In the genomic region with DNA sequence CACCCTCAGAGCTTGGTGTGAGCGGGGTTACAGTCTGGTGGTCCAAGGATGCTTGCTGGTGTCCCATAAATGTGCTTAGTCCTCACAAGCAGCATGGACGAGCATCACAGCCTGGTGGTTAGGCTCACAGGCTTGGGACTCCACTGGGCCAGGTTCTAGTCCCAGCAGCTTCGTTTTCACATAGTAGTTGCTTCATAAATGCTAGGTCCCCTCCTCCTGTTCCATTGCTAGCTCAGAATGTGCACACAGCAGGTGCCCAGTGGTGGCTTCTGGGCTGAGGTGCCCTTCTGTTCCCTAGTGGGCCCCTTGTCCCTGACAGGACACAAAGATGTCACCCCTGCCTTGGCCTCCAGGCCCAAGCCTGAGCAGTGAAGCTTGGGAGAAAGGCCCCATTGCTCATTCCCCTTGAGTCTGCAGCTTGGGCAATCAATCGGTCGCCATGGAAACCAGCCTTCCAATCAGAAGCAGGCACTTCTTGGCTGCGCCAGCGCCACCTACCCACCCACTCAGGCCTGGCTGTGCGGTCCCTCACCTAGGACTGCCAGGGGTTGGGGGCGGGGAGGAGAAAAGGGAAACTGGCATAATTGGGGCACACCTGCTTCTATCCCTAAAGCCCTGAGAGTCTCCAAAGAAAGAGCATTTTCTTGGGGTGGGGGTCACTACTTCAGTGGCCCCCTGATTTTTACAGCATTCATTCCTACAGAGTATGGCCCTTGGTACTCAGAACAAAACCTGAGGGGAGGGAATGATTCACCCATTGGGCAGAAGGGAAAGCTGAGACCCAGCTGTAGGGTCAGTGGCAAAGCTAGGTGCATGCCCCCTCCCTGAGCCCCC, we compare ENCODE assay signal across 8 cellular contexts. TPM values are rescaled to one million over a fixed set of nuclear protein-coding genes. Genes with fewer than 3 reads are reported as not detected.
A peak's percentile ranks its signal among the peaks of the same experiment; 100 is the strongest.
DNase-seq lines count a peak whose midpoint lies in the region; TF ChIP-seq lines count a peak whose summit lies in the region.

No MANE protein-coding gene starts in this region.

- H3K36me3 ChIP-seq in MG63: no peaks in the 10 kb centered on the region

- TF ChIP-seq CTCF in epithelial cell of proximal tubule (conservative IDR thresholded peaks at IDR 0.05; ENCODE audit: low read depth, low read length): peak; percentile 51

- H3K4me3 ChIP-seq in MG63 (no peak overlapping the region), epithelial cell of proximal tubule (ENCODE audit: low read depth, low read length) (no peak overlapping the region), skeletal muscle cell (ENCODE audit: low read depth, low read length) (no peak overlapping the region)

- no peaks in the 10 kb centered on the region for H3K9me3 Mint-ChIP-seq in immature natural killer cell

- no peaks in the 10 kb centered on the region for H3K36me3 Mint-ChIP-seq in immature natural killer cell

- no peak overlapping the region for H3K27ac Mint-ChIP-seq in immature natural killer cell

- peaks cover 4 to 6% of the 10 kb centered on the region in 2 donors for H3K4me1 Mint-ChIP-seq in immature natural killer cell

- H3K4me3 Mint-ChIP-seq in immature natural killer cell: no peak overlapping the region

- peaks cover 18 to 36% (median 30%) of the 10 kb centered on the region in 3 donors for H3K27me3 Mint-ChIP-seq in immature natural killer cell (ENCODE audit: low read depth in 3 of 3)

- peaks cover under 1% of the 10 kb centered on the region; the same call in 1 of the 2 replicates for H3K27me3 ChIP-seq in MG63

- peak; percentile 2 to 12 for DNase-seq in NCI-H446 (lab: John Stamatoyannopoulos, UW)
- no peak for DNase-seq in NCI-H446 treated with DMSO at 0.1 percent for 48 hours (lab: John Stamatoyannopoulos, UW)
- peak; percentile 44 for DNase-seq in MG63
- peak; percentile 77 for DNase-seq in SKM-1 treated with dmso at 0.1 percent for 144 hours (lab: John Stamatoyannopoulos, UW; ENCODE audit: unreplicated experiment)
- peak; percentile 78 for DNase-seq in epithelial cell of proximal tubule (ENCODE audit: low read depth)
- peak; percentile 66 for DNase-seq in skeletal muscle cell (ENCODE audit: low read depth)
- DNase-seq in immature natural killer cell: no peak
- DNase-seq in foreskin melanocyte: no peak

- no peaks in the 10 kb centered on the region for H3K9me3 ChIP-seq in MG63

RNA-seq across cellular contexts. Expression of a gene that starts 48.1 kb away (rescaled TPM):
- 0.36 TPM in 1 of 2 replicates, not detected in the other for total RNA-seq in MG63 (2014; rRNA removed; shearing (Covaris generic); ENCODE audit: low replicate concordance)
- 0.07 TPM in 1 of 2 replicates, not detected in the other for total RNA-seq in epithelial cell of proximal tubule
- polyA plus RNA-seq in immature natural killer cell: 10 to 100 TPM; 42.5 to 95.4 (median 54.1) TPM

Comparison
In these comparisons a context has a peak if more than half of its experiments do, and no peak if none do; other contexts are left out.
1. DNase-seq: peak in NCI-H446 (2 of 2), MG63 (single experiment), SKM-1 treated with dmso at 0.1 percent for 144 hours (single experiment), epithelial cell of proximal tubule (single experiment) and skeletal muscle cell (single experiment); none in NCI-H446 treated with DMSO at 0.1 percent for 48 hours (single experiment), immature natural killer cell (0 of 3) and foreskin melanocyte (single experiment).